ENCODE assay signal across 1 cellular context in the genomic region with DNA sequence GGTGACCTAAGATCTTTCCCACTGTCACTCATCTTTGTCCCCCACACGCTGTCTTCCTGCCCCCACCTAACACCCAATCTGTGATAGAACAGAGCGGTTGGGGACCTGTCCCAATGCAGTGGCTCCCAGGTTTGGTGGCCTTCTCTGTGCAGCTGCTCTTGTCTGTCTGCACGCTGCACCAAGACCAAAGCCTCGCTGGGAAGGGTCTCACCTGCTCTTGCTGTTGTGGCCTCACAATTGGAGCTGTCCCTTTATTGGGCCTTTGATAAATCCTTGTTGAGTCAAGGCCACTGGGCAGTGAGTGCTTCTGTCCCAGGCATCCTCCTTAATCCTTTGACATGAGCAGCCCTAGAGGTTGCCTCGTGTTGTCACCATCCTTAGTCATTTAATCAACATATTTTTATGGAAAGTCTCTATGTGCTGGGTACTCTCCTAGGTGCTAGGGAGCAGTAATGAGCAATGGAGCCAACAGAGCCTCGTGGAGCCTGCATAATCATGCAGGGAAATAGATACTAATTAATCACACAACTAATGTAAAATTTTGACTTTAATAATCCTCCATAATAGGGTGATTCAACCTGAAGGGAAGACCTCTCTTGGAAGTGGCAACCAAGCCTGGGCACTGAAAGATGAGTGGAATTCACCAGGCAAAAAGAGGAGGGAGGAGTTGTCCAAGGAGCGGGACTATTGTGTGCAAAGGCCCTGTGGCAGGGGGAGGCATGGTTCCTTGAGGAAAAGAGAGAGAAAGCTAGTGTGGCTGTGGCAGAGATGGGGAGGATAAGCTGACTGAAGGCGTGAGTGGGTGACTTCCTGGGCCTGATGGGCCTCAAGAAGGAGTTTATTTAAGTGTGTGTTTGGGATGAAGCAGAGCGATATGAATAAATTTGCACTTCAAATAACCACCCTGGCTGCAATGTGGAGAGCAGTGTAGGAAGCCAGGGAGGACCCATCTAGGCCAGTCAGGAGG.
TF ChIP-seq lines count a peak whose summit lies in the region.

No MANE protein-coding gene starts in this region.

TF ChIP-seq in H1, 55 proteins besides CTCF, POLR2A, EP300 and RAD21:
- TF ChIP-seq CHD2 (IDR thresholded peaks at IDR 0.05; ENCODE audit: low read length) (no peak), KDM1A (IDR thresholded peaks at IDR 0.05; ENCODE audit: borderline replicate concordance, low read length) (peak; percentile 92)
